Comparison of ENCODE assay signal across 9 cellular contexts in genomic region chr5:142320851-142321560, GRCh38. TPM values are rescaled to one million over a fixed set of nuclear protein-coding genes. Genes with fewer than 3 reads are reported as not detected.
DNase-seq lines count a peak whose midpoint lies in the region; ATAC-seq and TF ChIP-seq lines count a peak whose summit lies in the region.
"Had no signal": no experiment of that assay in that cellular context is flagged by ENCODE, and none has a peak within 500 bp of the region (broad histone marks: within the 10 kb centered on the region; RNA-seq: fewer than 3 reads in every experiment).

No MANE protein-coding gene starts in this region.

- H3K4me3 ChIP-seq in HUES48 (ENCODE audit: low read depth, low read length) (peak overlapping the region; percentile 80), adrenal gland (peak overlapping the region in 1 of 4 donors; percentile 15), iPS-11a (ENCODE audit: low read depth, low read length) (peak overlapping the region; percentile 45), stomach smooth muscle (ENCODE audit: low read length in 2 of 2) (peak overlapping the region; percentile 4 to 44)

- no peak for ATAC-seq in HG03108 (IDR thresholded peaks at IDR 0.05; ENCODE audit: unreplicated experiment)

- no peak for TF ChIP-seq CTCF in adrenal gland (IDR thresholded peaks at IDR 0.05)

- 11 to 24% (median 16%) methylated on average over 8 of the region's 8 CpGs for WGBS in adrenal gland, 4 donors

- TF ChIP-seq POLR2A in adrenal gland (IDR thresholded peaks at IDR 0.05): peak in 1 of 2 donors; percentile 41

- H3K36me3 ChIP-seq in HUES48 (ENCODE audit: control insufficient read depth, insufficient read depth, low read length) (peaks cover 33% of the 10 kb centered on the region), adrenal gland (replicated peaks in 1 of 2) (no peaks in the 10 kb centered on the region), stomach smooth muscle (ENCODE audit: control insufficient read depth in 2 of 2, insufficient read depth in 2 of 2, low read length in 2 of 2) (no peaks in the 10 kb centered on the region)

- H3K4me1 ChIP-seq in HUES48 (ENCODE audit: control insufficient read depth, insufficient read depth, low read length) (peaks cover 54% of the 10 kb centered on the region), adrenal gland (replicated peaks in 1 of 2) (peaks cover 38 to 76% of the 10 kb centered on the region in 2 donors), stomach smooth muscle (ENCODE audit: control insufficient read depth, insufficient read depth, low read length) (peaks cover 35% of the 10 kb centered on the region)

- H3K9me3 ChIP-seq in HUES48 (ENCODE audit: control insufficient read depth, insufficient read depth, low read length) (no peaks in the 10 kb centered on the region), adrenal gland (replicated peaks in 1 of 3) (no peaks in the 10 kb centered on the region), stomach smooth muscle (ENCODE audit: control insufficient read depth in 2 of 2, low read length in 2 of 2) (no peaks in the 10 kb centered on the region)

- peak overlapping the region; percentile 11 for H3K27ac ChIP-seq in HUES48 (ENCODE audit: low read depth, low read length)
- peak overlapping the region; percentile 52 to 96 (median 76) for H3K27ac ChIP-seq in adrenal gland
- no peak overlapping the region for H3K27ac ChIP-seq in stomach smooth muscle (ENCODE audit: low read length)

- H3K27me3 ChIP-seq in HUES48 (ENCODE audit: control insufficient read depth, insufficient read depth, low read length): peaks cover 10% of the 10 kb centered on the region; the same call in 1 of the 2 replicates
- H3K27me3 ChIP-seq in adrenal gland: no peaks in the 10 kb centered on the region
- H3K27me3 ChIP-seq in stomach smooth muscle (ENCODE audit: control insufficient read depth in 1 of 2, insufficient read depth in 2 of 2, low read length in 2 of 2): peaks cover 0 to 20% of the 10 kb centered on the region in 2 donors

- intact Hi-C loops in adrenal gland (cut with DNase I): loop anchor here (10.0 kb wide), 1 partner anchor 224 kb away; no protein-coding TSS in a partner anchor

- DNase-seq in adrenal gland (peak in 6 of 7 donors; percentile 42 to 65 (median 52)), OCI-M2 (lab: John Stamatoyannopoulos, UW; ENCODE audit: unreplicated experiment) (no peak), NCI-H146 (lab: John Stamatoyannopoulos, UW) (no peak), islet precursor cell (no peak)
- DNase-seq: T-helper 1 cell had no signal

- H3K9ac ChIP-seq in HUES48 (ENCODE audit: low read depth, low read length) (peak overlapping the region; percentile 35), stomach smooth muscle (ENCODE audit: low read length in 2 of 2) (peak overlapping the region in 1 of 2 donors; percentile 33)

RNA-seq across cellular contexts. Expression of gene SPRY4, which starts 3.8 kb away (rescaled TPM):
- 10 to 100 TPM; 23.8 to 66.1 (median 37.8) TPM for total RNA-seq in adrenal gland
- polyA plus RNA-seq in adrenal gland: 10 to 100 TPM; 17.8 to 23.8 (median 18.4) TPM

Comparison
In these comparisons a context has a peak if more than half of its experiments do, and no peak if none do; other contexts are left out.
1. DNase-seq: peak in adrenal gland (6 of 7); none in OCI-M2 (single experiment), NCI-H146 (single experiment) and islet precursor cell (single experiment).